In the genomic region with DNA sequence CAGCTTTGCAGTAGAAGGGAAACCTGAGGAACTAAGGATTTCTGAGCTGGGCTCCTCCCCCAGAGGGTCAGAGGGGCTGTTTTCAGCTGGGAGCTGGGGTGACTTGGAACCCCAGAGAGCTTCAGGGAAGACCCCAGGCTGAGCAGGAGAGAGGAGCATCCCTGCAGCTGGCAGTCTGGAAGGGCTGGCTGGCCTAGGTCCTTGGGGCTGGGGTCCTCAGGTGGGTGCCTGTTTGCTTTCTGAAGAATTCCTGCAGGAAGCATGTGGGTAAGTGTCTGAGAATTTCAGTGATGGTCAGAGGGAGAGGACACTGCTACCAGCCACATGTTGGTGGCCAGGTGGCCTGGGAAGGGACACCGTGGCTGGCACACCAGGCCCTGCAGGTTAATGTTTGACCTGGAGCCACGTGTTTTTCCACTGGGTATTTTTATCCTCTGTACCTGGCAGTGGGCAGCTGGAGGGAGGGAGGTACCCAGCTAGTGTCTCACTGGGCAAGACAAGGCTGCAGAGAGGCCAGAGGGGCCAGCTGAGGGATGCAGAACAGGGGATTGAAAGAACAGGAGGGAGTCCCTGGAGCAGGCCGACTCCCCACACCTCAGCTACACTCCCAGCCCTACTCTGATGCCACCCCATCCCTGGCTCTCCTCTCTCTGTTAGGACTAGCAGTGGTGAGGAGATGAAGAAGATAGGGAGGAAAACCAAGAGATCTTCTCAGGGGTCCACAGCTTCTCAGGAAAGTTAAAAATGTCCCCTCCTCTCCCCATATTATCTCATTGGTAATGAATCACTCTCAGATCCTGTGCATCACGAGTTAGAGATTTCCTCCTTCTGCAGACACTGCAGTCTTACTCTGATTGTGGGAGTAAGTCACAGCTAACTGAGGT, we compare ENCODE assay signal across 1 cellular context.
TF ChIP-seq lines count a peak whose summit lies in the region.

No MANE protein-coding gene starts in this region.

TF ChIP-seq in HepG2, 621 proteins besides CTCF, POLR2A, EP300 and RAD21 (continued from another document and continues in another):
- TF ChIP-seq, protein P1, sequence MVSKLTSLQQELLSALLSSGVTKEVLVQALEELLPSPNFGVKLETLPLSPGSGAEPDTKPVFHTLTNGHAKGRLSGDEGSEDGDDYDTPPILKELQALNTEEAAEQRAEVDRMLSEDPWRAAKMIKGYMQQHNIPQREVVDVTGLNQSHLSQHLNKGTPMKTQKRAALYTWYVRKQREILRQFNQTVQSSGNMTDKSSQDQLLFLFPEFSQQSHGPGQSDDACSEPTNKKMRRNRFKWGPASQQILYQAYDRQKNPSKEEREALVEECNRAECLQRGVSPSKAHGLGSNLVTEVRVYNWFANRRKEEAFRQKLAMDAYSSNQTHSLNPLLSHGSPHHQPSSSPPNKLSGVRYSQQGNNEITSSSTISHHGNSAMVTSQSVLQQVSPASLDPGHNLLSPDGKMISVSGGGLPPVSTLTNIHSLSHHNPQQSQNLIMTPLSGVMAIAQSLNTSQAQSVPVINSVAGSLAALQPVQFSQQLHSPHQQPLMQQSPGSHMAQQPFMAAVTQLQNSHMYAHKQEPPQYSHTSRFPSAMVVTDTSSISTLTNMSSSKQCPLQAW (CRISPR knock-in tag; IDR thresholded peaks at IDR 0.05) = no peak
- TF ChIP-seq TEAD2 (CRISPR knock-in tag; IDR thresholded peaks at IDR 0.05) (no peak), PCBP2 (optimal IDR thresholded peaks at IDR 0.05; ENCODE audit: low read depth, low read length, poor library complexity, severe bottlenecking) (no peak), PRMT3 (CRISPR knock-in tag; IDR thresholded peaks at IDR 0.05; ENCODE audit: borderline replicate concordance, low read depth) (no peak), NFKBIZ (CRISPR knock-in tag; IDR thresholded peaks at IDR 0.05) (no peak), MYNN (CRISPR knock-in tag; IDR thresholded peaks at IDR 0.05; ENCODE audit: low read depth) (no peak), ZNF33B (CRISPR knock-in tag; IDR thresholded peaks at IDR 0.05) (no peak), ZNF792 (CRISPR knock-in tag; IDR thresholded peaks at IDR 0.05) (no peak), ZSCAN21 (CRISPR knock-in tag; IDR thresholded peaks at IDR 0.05; ENCODE audit: borderline replicate concordance) (0 out of 2 replicates have a peak, but pooled peaks have one; percentile 11), ZNF225 (CRISPR knock-in tag; IDR thresholded peaks at IDR 0.05) (no peak), GPN1 (CRISPR knock-in tag; IDR thresholded peaks at IDR 0.05; ENCODE audit: borderline replicate concordance) (no peak), NPAS2 (CRISPR knock-in tag; IDR thresholded peaks at IDR 0.05; ENCODE audit: borderline replicate concordance) (no peak), GATAD2A (CRISPR knock-in tag; IDR thresholded peaks at IDR 0.05) (peak; percentile 74), ZNF777 (CRISPR knock-in tag; IDR thresholded peaks at IDR 0.05) (no peak), MEIS1 (CRISPR knock-in tag; IDR thresholded peaks at IDR 0.05; ENCODE audit: borderline replicate concordance) (0 out of 2 replicates have a peak, but pooled peaks have one; percentile 1), DPF2 (CRISPR knock-in tag; IDR thresholded peaks at IDR 0.05; ENCODE audit: borderline replicate concordance, low read depth) (peak; percentile 13; the same call in 1 of the 2 replicates), XBP1 (CRISPR knock-in tag; IDR thresholded peaks at IDR 0.05) (no peak), ZNF879 (CRISPR knock-in tag; IDR thresholded peaks at IDR 0.05) (no peak), ZNF788 (CRISPR knock-in tag; IDR thresholded peaks at IDR 0.05; ENCODE audit: borderline replicate concordance) (no peak), ZBTB21 (CRISPR knock-in tag; IDR thresholded peaks at IDR 0.05) (no peak), ZNF235 (CRISPR knock-in tag; IDR thresholded peaks at IDR 0.05; ENCODE audit: borderline replicate concordance) (no peak), CREB1 (IDR thresholded peaks at IDR 0.05) (no peak), CREB1 (CRISPR knock-in tag; IDR thresholded peaks at IDR 0.05) (no peak), MTA3 (CRISPR knock-in tag; IDR thresholded peaks at IDR 0.05) (no peak), POLR2G (IDR thresholded peaks at IDR 0.05; ENCODE audit: low read depth, low read length) (peak; percentile 49), GABPA (IDR thresholded peaks at IDR 0.05; ENCODE audit: low read depth, low read length) (no peak), GABPA (CRISPR knock-in tag; IDR thresholded peaks at IDR 0.05; ENCODE audit: low read depth) (no peak), ASH2L (IDR thresholded peaks at IDR 0.05; ENCODE audit: insufficient read length, low read depth, low read length) (no peak), HMGA1 (CRISPR knock-in tag; conservative IDR thresholded peaks at IDR 0.05) (no peak), ATRX (CRISPR knock-in tag; IDR thresholded peaks at IDR 0.05; ENCODE audit: borderline replicate concordance) (no peak), NFKB2 (CRISPR knock-in tag; IDR thresholded peaks at IDR 0.05; ENCODE audit: borderline replicate concordance) (no peak), MYC (CRISPR knock-in tag; IDR thresholded peaks at IDR 0.05; ENCODE audit: borderline replicate concordance) (peak; percentile 79; the same call in 1 of the 2 replicates), ZNF776 (CRISPR knock-in tag; IDR thresholded peaks at IDR 0.05) (no peak), ZNF501 (CRISPR knock-in tag; IDR thresholded peaks at IDR 0.05) (no peak), JARID2 (CRISPR knock-in tag; IDR thresholded peaks at IDR 0.05; ENCODE audit: insufficient replicate concordance) (no peak), ZNF224 (CRISPR knock-in tag; IDR thresholded peaks at IDR 0.05) (no peak), ZNF143 (CRISPR knock-in tag; IDR thresholded peaks at IDR 0.05) (no peak), ZSCAN20 (CRISPR knock-in tag; IDR thresholded peaks at IDR 0.05; ENCODE audit: borderline replicate concordance) (no peak), ZNF124 (CRISPR knock-in tag; IDR thresholded peaks at IDR 0.05) (no peak), ZSCAN22 (CRISPR knock-in tag; IDR thresholded peaks at IDR 0.05) (0 out of 2 replicates have a peak, but pooled peaks have one; percentile 35), HNRNPL (IDR thresholded peaks at IDR 0.05; ENCODE audit: low read depth, low read length) (peak; percentile 86), MED1 (CRISPR knock-in tag; IDR thresholded peaks at IDR 0.05) (0 out of 2 replicates have a peak, but pooled peaks have one; percentile 28), HOXA3 (CRISPR knock-in tag; IDR thresholded peaks at IDR 0.05) (peak; percentile 30; the same call in 1 of the 2 replicates), TCF7 (IDR thresholded peaks at IDR 0.05; ENCODE audit: low read depth) (no peak), KLF12 (CRISPR knock-in tag; IDR thresholded peaks at IDR 0.05; ENCODE audit: borderline replicate concordance) (no peak), HDAC2 (CRISPR knock-in tag; IDR thresholded peaks at IDR 0.05) (no peak; the same call in 1 of the 2 replicates), NCOA5 (CRISPR knock-in tag; IDR thresholded peaks at IDR 0.05) (no peak)
- TF ChIP-seq, protein P2, sequence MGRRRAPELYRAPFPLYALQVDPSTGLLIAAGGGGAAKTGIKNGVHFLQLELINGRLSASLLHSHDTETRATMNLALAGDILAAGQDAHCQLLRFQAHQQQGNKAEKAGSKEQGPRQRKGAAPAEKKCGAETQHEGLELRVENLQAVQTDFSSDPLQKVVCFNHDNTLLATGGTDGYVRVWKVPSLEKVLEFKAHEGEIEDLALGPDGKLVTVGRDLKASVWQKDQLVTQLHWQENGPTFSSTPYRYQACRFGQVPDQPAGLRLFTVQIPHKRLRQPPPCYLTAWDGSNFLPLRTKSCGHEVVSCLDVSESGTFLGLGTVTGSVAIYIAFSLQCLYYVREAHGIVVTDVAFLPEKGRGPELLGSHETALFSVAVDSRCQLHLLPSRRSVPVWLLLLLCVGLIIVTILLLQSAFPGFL (CRISPR knock-in tag; IDR thresholded peaks at IDR 0.05) = no peak
- TF ChIP-seq, protein P3, sequence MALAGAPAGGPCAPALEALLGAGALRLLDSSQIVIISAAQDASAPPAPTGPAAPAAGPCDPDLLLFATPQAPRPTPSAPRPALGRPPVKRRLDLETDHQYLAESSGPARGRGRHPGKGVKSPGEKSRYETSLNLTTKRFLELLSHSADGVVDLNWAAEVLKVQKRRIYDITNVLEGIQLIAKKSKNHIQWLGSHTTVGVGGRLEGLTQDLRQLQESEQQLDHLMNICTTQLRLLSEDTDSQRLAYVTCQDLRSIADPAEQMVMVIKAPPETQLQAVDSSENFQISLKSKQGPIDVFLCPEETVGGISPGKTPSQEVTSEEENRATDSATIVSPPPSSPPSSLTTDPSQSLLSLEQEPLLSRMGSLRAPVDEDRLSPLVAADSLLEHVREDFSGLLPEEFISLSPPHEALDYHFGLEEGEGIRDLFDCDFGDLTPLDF (CRISPR knock-in tag; IDR thresholded peaks at IDR 0.05) = no peak
- TF ChIP-seq, protein P4, sequence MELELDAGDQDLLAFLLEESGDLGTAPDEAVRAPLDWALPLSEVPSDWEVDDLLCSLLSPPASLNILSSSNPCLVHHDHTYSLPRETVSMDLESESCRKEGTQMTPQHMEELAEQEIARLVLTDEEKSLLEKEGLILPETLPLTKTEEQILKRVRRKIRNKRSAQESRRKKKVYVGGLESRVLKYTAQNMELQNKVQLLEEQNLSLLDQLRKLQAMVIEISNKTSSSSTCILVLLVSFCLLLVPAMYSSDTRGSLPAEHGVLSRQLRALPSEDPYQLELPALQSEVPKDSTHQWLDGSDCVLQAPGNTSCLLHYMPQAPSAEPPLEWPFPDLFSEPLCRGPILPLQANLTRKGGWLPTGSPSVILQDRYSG (CRISPR knock-in tag; IDR thresholded peaks at IDR 0.05) = no peak
- TF ChIP-seq, protein P5, sequence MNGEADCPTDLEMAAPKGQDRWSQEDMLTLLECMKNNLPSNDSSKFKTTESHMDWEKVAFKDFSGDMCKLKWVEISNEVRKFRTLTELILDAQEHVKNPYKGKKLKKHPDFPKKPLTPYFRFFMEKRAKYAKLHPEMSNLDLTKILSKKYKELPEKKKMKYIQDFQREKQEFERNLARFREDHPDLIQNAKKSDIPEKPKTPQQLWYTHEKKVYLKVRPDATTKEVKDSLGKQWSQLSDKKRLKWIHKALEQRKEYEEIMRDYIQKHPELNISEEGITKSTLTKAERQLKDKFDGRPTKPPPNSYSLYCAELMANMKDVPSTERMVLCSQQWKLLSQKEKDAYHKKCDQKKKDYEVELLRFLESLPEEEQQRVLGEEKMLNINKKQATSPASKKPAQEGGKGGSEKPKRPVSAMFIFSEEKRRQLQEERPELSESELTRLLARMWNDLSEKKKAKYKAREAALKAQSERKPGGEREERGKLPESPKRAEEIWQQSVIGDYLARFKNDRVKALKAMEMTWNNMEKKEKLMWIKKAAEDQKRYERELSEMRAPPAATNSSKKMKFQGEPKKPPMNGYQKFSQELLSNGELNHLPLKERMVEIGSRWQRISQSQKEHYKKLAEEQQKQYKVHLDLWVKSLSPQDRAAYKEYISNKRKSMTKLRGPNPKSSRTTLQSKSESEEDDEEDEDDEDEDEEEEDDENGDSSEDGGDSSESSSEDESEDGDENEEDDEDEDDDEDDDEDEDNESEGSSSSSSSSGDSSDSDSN (CRISPR knock-in tag; IDR thresholded peaks at IDR 0.05) = no peak
- TF ChIP-seq, protein P6, sequence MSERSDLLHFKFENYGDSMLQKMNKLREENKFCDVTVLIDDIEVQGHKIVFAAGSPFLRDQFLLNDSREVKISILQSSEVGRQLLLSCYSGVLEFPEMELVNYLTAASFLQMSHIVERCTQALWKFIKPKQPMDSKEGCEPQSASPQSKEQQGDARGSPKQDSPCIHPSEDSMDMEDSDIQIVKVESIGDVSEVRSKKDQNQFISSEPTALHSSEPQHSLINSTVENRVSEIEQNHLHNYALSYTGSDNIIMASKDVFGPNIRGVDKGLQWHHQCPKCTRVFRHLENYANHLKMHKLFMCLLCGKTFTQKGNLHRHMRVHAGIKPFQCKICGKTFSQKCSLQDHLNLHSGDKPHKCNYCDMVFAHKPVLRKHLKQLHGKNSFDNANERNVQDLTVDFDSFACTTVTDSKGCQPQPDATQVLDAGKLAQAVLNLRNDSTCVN (CRISPR knock-in tag; IDR thresholded peaks at IDR 0.05; ENCODE audit: borderline replicate concordance) = no peak
- TF ChIP-seq, protein P7, sequence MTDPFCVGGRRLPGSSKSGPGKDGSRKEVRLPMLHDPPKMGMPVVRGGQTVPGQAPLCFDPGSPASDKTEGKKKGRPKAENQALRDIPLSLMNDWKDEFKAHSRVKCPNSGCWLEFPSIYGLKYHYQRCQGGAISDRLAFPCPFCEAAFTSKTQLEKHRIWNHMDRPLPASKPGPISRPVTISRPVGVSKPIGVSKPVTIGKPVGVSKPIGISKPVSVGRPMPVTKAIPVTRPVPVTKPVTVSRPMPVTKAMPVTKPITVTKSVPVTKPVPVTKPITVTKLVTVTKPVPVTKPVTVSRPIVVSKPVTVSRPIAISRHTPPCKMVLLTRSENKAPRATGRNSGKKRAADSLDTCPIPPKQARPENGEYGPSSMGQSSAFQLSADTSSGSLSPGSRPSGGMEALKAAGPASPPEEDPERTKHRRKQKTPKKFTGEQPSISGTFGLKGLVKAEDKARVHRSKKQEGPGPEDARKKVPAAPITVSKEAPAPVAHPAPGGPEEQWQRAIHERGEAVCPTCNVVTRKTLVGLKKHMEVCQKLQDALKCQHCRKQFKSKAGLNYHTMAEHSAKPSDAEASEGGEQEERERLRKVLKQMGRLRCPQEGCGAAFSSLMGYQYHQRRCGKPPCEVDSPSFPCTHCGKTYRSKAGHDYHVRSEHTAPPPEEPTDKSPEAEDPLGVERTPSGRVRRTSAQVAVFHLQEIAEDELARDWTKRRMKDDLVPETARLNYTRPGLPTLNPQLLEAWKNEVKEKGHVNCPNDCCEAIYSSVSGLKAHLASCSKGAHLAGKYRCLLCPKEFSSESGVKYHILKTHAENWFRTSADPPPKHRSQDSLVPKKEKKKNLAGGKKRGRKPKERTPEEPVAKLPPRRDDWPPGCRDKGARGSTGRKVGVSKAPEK (CRISPR knock-in tag; IDR thresholded peaks at IDR 0.05; ENCODE audit: borderline replicate concordance) = 0 out of 2 replicates have a peak, but pooled peaks have one; percentile 55
- TF ChIP-seq, protein P8, sequence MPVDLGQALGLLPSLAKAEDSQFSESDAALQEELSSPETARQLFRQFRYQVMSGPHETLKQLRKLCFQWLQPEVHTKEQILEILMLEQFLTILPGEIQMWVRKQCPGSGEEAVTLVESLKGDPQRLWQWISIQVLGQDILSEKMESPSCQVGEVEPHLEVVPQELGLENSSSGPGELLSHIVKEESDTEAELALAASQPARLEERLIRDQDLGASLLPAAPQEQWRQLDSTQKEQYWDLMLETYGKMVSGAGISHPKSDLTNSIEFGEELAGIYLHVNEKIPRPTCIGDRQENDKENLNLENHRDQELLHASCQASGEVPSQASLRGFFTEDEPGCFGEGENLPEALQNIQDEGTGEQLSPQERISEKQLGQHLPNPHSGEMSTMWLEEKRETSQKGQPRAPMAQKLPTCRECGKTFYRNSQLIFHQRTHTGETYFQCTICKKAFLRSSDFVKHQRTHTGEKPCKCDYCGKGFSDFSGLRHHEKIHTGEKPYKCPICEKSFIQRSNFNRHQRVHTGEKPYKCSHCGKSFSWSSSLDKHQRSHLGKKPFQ (CRISPR knock-in tag; IDR thresholded peaks at IDR 0.05; ENCODE audit: insufficient replicate concordance) = no peak
- TF ChIP-seq, protein P9, sequence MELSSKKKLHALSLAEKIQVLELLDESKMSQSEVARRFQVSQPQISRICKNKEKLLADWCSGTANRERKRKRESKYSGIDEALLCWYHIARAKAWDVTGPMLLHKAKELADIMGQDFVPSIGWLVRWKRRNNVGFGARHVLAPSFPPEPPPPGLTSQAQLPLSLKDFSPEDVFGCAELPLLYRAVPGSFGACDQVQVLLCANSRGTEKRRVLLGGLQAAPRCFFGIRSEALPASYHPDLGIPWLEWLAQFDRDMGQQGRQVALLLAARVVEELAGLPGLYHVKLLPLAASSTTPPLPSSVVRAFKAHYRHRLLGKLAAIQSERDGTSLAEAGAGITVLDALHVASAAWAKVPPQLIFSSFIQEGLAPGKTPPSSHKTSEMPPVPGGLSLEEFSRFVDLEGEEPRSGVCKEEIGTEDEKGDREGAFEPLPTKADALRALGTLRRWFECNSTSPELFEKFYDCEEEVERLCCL (CRISPR knock-in tag; IDR thresholded peaks at IDR 0.05; ENCODE audit: borderline replicate concordance) = no peak
